Comparison of ENCODE assay signal across 8 cellular contexts in genomic region chr19:3284759-3285646, GRCh38.
DNase-seq lines count a peak whose midpoint lies in the region; ATAC-seq and TF ChIP-seq lines count a peak whose summit lies in the region.

No MANE protein-coding gene starts in this region.

- H2AFZ ChIP-seq in SK-N-SH (ENCODE audit: low read depth) = no peak overlapping the region

- no peak overlapping the region for H3K4me2 ChIP-seq in SK-N-SH
- H3K4me2 ChIP-seq in skeletal muscle satellite cell (ENCODE audit: low read length) = peak overlapping the region; percentile 60

- H3K27me3 ChIP-seq in SK-N-SH (ENCODE audit: insufficient read depth) = no peaks in the 10 kb centered on the region; the same call in 1 of the 2 replicates
- peaks cover 92% of the 10 kb centered on the region for H3K27me3 ChIP-seq in left ventricle myocardium inferior (ENCODE audit: low read depth)
- peaks cover 57% of the 10 kb centered on the region for H3K27me3 ChIP-seq in skeletal muscle satellite cell (ENCODE audit: control insufficient read depth, insufficient read depth, low read length)

- no peaks in the 10 kb centered on the region for H4K20me1 ChIP-seq in SK-N-SH (ENCODE audit: insufficient read depth)

- intact Hi-C loops in left ventricle myocardium inferior (cut with micrococcal nuclease) = no loop called here

- no peak for ATAC-seq in GM21786 (IDR thresholded peaks at IDR 0.05; ENCODE audit: unreplicated experiment)

- peak; percentile 36 for DNase-seq in A172 (ENCODE audit: low spot score)
- DNase-seq in SK-N-SH = peak; percentile 77
- peak in 3 of 4 experiments; percentile 42 to 58 (median 53) for DNase-seq in activated naive CD4-positive, alpha-beta T cell (lab: John Stamatoyannopoulos, UW)
- DNase-seq in left ventricle myocardium inferior = peak; percentile 21
- no peak for DNase-seq in NCI-H1694 treated with DMSO at 0.1 percent for 48 hours (lab: John Stamatoyannopoulos, UW)

- no peak for TF ChIP-seq CTCF in HEK293 (tag by site-specific recombination; IDR thresholded peaks at IDR 0.05)
- TF ChIP-seq CTCF in SK-N-SH (IDR thresholded peaks at IDR 0.05) = no peak
- no peak for TF ChIP-seq CTCF in left ventricle myocardium inferior (IDR thresholded peaks at IDR 0.05; ENCODE audit: borderline replicate concordance)

- H3K36me3 ChIP-seq in HEK293 (ENCODE audit: control insufficient read depth in 2 of 2, insufficient read depth in 1 of 2, low read length in 2 of 2) (no peaks in the 10 kb centered on the region), SK-N-SH (replicated peaks in 1 of 2; ENCODE audit: control insufficient read depth in 1 of 2, insufficient read depth in 2 of 2, low read length in 1 of 2) (no peaks in the 10 kb centered on the region), left ventricle myocardium inferior (no peaks in the 10 kb centered on the region), skeletal muscle satellite cell (ENCODE audit: insufficient read depth, low read length) (no peaks in the 10 kb centered on the region)

- no peaks in the 10 kb centered on the region for H3F3A ChIP-seq in SK-N-SH (replicated peaks; ENCODE audit: insufficient read depth)

- H3K79me2 ChIP-seq in SK-N-SH (ENCODE audit: insufficient read depth) = no peaks in the 10 kb centered on the region

- H3K4me1 ChIP-seq in HEK293 (ENCODE audit: control insufficient read depth, insufficient read depth, low read length) (peaks cover 3% of the 10 kb centered on the region; the same call in 1 of the 2 replicates), SK-N-SH (ENCODE audit: control insufficient read depth in 1 of 2, insufficient read depth in 2 of 2, low read depth in 1 of 2, low read length in 1 of 2) (no peaks in the 10 kb centered on the region), left ventricle myocardium inferior (peaks cover 6% of the 10 kb centered on the region), skeletal muscle satellite cell (ENCODE audit: control insufficient read depth, insufficient read depth, low read length) (no peaks in the 10 kb centered on the region)

- no peak for TF ChIP-seq EP300 in SK-N-SH (IDR thresholded peaks at IDR 0.05; ENCODE audit: borderline replicate concordance in 1 of 2, low read depth in 1 of 2, low read length in 1 of 2)

- H3K9me3 ChIP-seq in HEK293 (ENCODE audit: control insufficient read depth, insufficient read depth, low read depth, low read length) (no peaks in the 10 kb centered on the region), SK-N-SH (no peaks in the 10 kb centered on the region), left ventricle myocardium inferior (replicated peaks) (no peaks in the 10 kb centered on the region), skeletal muscle satellite cell (replicated peaks; ENCODE audit: low read length) (no peaks in the 10 kb centered on the region)

- no peak for TF ChIP-seq RAD21 in SK-N-SH (IDR thresholded peaks at IDR 0.05; ENCODE audit: low read length)

- CTCF ChIA-PET in HEK293 (lab: Yijun Ruan, JAX) (interaction anchor here (0.6 to 2.5 kb wide), 3 partner anchors 9 to 226 kb away, joined by 3 to 28 read pairs (median 6); no protein-coding TSS in a partner anchor), SK-N-SH (lab: Yijun Ruan, JAX) (interaction anchor here (1.1 to 3.2 kb wide), 3 partner anchors 9 to 60 kb away, joined by 3 to 15 read pairs (median 4); partner anchors contain the start of gene CELF5)

- H3K27ac ChIP-seq in HEK293 (ENCODE audit: extremely low read depth, low read depth, low read length) = no peak overlapping the region
- no peak overlapping the region for H3K27ac ChIP-seq in SK-N-SH (ENCODE audit: low read depth in 2 of 2, low read length in 1 of 2)
- H3K27ac ChIP-seq in left ventricle myocardium inferior (replicated peaks) = no peak overlapping the region

- POLR2A ChIA-PET in HEK293 (lab: Yijun Ruan, JAX) (interaction anchor here (0.6 to 2.8 kb wide), 3 partner anchors 10 to 781 kb away, joined by 3 to 60 read pairs (median 9); no protein-coding TSS in a partner anchor), SK-N-SH (lab: Yijun Ruan, JAX) (no interaction called here)

- H3K4me3 ChIP-seq in HEK293 (ENCODE audit: low read depth, low read length) (peak overlapping the region; percentile 34), SK-N-SH (ENCODE audit: low read depth in 2 of 2, low read length in 1 of 2) (no peak overlapping the region), left ventricle myocardium inferior (peak overlapping the region; percentile 25), skeletal muscle satellite cell (ENCODE audit: low read length) (no peak overlapping the region)

- no peaks in the 10 kb centered on the region for H3K9me2 ChIP-seq in SK-N-SH

- H3K9ac ChIP-seq in SK-N-SH = no peak overlapping the region
- H3K9ac ChIP-seq in skeletal muscle satellite cell (ENCODE audit: low read depth, low read length) = no peak overlapping the region

- WGBS in SK-N-SH (ENCODE audit: low lambda C conversion rate) = 78% methylated on average over 22 of the region's 38 CpGs

TF ChIP-seq in HEK293, 187 proteins besides CTCF, POLR2A, EP300 and RAD21 (continues in another document):
- TF ChIP-seq TCF7L2 (IDR thresholded peaks at IDR 0.05; ENCODE audit: borderline replicate concordance, low read depth, low read length) (no peak), PATZ1 (tag by site-specific recombination; IDR thresholded peaks at IDR 0.05) (peak; percentile 70)

TF ChIP-seq in SK-N-SH, 30 proteins besides CTCF, POLR2A, EP300 and RAD21:
- TF ChIP-seq MEF2A (IDR thresholded peaks at IDR 0.05; ENCODE audit: borderline replicate concordance, low read depth) (no peak), FOXJ3 (CRISPR knock-in tag; IDR thresholded peaks at IDR 0.05) (no peak), YY1 (IDR thresholded peaks at IDR 0.05; ENCODE audit: low read depth) (no peak), MAX (IDR thresholded peaks at IDR 0.05; ENCODE audit: low read depth) (no peak), EZH2phosphoT487 (IDR thresholded peaks at IDR 0.05; ENCODE audit: borderline replicate concordance, low read depth) (no peak), MXI1 (IDR thresholded peaks at IDR 0.05; ENCODE audit: low read depth, low read length) (no peak), JUND (IDR thresholded peaks at IDR 0.05) (no peak), RXRA (IDR thresholded peaks at IDR 0.05; ENCODE audit: borderline replicate concordance, low read depth) (no peak), NFIC (IDR thresholded peaks at IDR 0.05; ENCODE audit: borderline replicate concordance) (no peak), USF1 (IDR thresholded peaks at IDR 0.05; ENCODE audit: borderline replicate concordance, low read depth) (no peak), TAF1 (IDR thresholded peaks at IDR 0.05; ENCODE audit: borderline replicate concordance, low read depth, low read length) (no peak), FOSL2 (IDR thresholded peaks at IDR 0.05; ENCODE audit: borderline replicate concordance, low read depth) (no peak), GABPA (IDR thresholded peaks at IDR 0.05; ENCODE audit: low read depth) (no peak), TCF12 (IDR thresholded peaks at IDR 0.05) (no peak), POLR2AphosphoS5 (IDR thresholded peaks at IDR 0.05; ENCODE audit: low read depth, low read length) (no peak), FOXM1 (IDR thresholded peaks at IDR 0.05; ENCODE audit: low read depth) (no peak)

Comparison
In these comparisons a context has a peak if more than half of its experiments do, and no peak if none do; other contexts are left out.
1. H3K4me3 ChIP-seq: peak in HEK293 (single experiment) and left ventricle myocardium inferior (single experiment); none in SK-N-SH (0 of 2) and skeletal muscle satellite cell (single experiment).